8 cellular contexts compared by ENCODE assay signal in genomic region chr3:8482960-8483665, GRCh38. TPM values are rescaled to one million over a fixed set of nuclear protein-coding genes. Genes with fewer than 3 reads are reported as not detected.
DNase-seq lines count a peak whose midpoint lies in the region; ATAC-seq and TF ChIP-seq lines count a peak whose summit lies in the region.

No MANE protein-coding gene starts in this region.

- peaks cover 2% of the 10 kb centered on the region for H3K9me3 Mint-ChIP-seq in activated CD4-positive, alpha-beta T cell treated with anti-CD3 and anti-CD28 coated beads, Interleukin-2, amount 10 ng/mL, durations not matched to agents 7 days and 5 days

- no peaks in the 10 kb centered on the region for H3K4me1 Mint-ChIP-seq in activated CD4-positive, alpha-beta T cell treated with anti-CD3 and anti-CD28 coated beads, Interleukin-2, amount 10 ng/mL, durations not matched to agents 7 days and 5 days

- DNase-seq in AG09319 (ENCODE audit: extremely low read depth, low read depth) (peak; percentile 80), RWPE2 (ENCODE audit: low spot score) (peak; percentile 58), foreskin fibroblast (peak; percentile 92 to 96), occipital lobe (lab: John Stamatoyannopoulos, UW) (peak; percentile 42), KBM-7 (no peak)
- DNase-seq in activated effector memory CD4-positive, alpha-beta T cell treated with anti-CD3 and anti-CD28 coated beads, Interleukin-2, amount 50 U/mL, for 16 hours: no peak
- no peak for DNase-seq in activated CD4-positive, alpha-beta T cell treated with anti-CD3 and anti-CD28 coated beads, Interleukin-2, amount 10 ng/mL, durations not matched to agents 7 days and 5 days

- no peaks in the 10 kb centered on the region for H3K27me3 ChIP-seq in RWPE2 (ENCODE audit: insufficient read depth, poor library complexity, severe bottlenecking)

- no peaks in the 10 kb centered on the region for H3K36me3 ChIP-seq in RWPE2 (ENCODE audit: low read depth)

- H3K27ac ChIP-seq in RWPE2 (ENCODE audit: poor library complexity, severe bottlenecking): peak overlapping the region; percentile 50

- no peaks in the 10 kb centered on the region for H3K36me3 Mint-ChIP-seq in activated CD4-positive, alpha-beta T cell treated with anti-CD3 and anti-CD28 coated beads, Interleukin-2, amount 10 ng/mL, durations not matched to agents 7 days and 5 days (ENCODE audit: low read depth)

- H3K4me3 ChIP-seq in RWPE2 (ENCODE audit: severe bottlenecking) (no peak overlapping the region), foreskin fibroblast (ENCODE audit: low read depth in 1 of 2, low read length in 2 of 2) (no peak overlapping the region)

- CTCF ChIA-PET in activated CD4-positive, alpha-beta T cell treated with anti-CD3 and anti-CD28 coated beads, Interleukin-2, amount 10 ng/mL, durations not matched to agents 7 days and 5 days (lab: Charles Lee): interaction anchor here (0.7 to 1.7 kb wide), 3 partner anchors 11 to 1216 kb away, joined by 3 to 4 read pairs (median 4); partner anchors contain the start of gene LMCD1

- no peaks in the 10 kb centered on the region for H3K9me3 ChIP-seq in RWPE2 (ENCODE audit: severe bottlenecking)

- peaks cover 3% of the 10 kb centered on the region for H3K27me3 Mint-ChIP-seq in activated CD4-positive, alpha-beta T cell treated with anti-CD3 and anti-CD28 coated beads, Interleukin-2, amount 10 ng/mL, durations not matched to agents 7 days and 5 days

- ATAC-seq in RWPE2 (ENCODE audit: low read depth): peak; percentile 95
- no peak for ATAC-seq in HG02678 (IDR thresholded peaks at IDR 0.05; ENCODE audit: unreplicated experiment)

- no peak overlapping the region for H3K4me3 Mint-ChIP-seq in activated CD4-positive, alpha-beta T cell treated with anti-CD3 and anti-CD28 coated beads, Interleukin-2, amount 10 ng/mL, durations not matched to agents 7 days and 5 days

- POLR2A ChIA-PET in activated CD4-positive, alpha-beta T cell treated with anti-CD3 and anti-CD28 coated beads, Interleukin-2, amount 10 ng/mL, durations not matched to agents 7 days and 5 days (lab: Charles Lee): no interaction called here

- peaks cover 7% of the 10 kb centered on the region for H3K4me1 ChIP-seq in RWPE2 (ENCODE audit: insufficient read depth, poor library complexity, severe bottlenecking)

- in situ Hi-C loops in KBM-7 (cut with MboI; ENCODE audit: low pct_unique_long_range_greater_than_20kb, low sequenced_read_pairs): no loop called here

- H3K27ac Mint-ChIP-seq in activated CD4-positive, alpha-beta T cell treated with anti-CD3 and anti-CD28 coated beads, Interleukin-2, amount 10 ng/mL, durations not matched to agents 7 days and 5 days: no peak overlapping the region

- no peak for TF ChIP-seq CTCF in AG09319 (IDR thresholded peaks at IDR 0.05; ENCODE audit: low read depth, low read length)
- no peak for TF ChIP-seq CTCF in RWPE2 (IDR thresholded peaks at IDR 0.05; ENCODE audit: poor library complexity, severe bottlenecking)
- no peak for TF ChIP-seq CTCF in foreskin fibroblast (IDR thresholded peaks at IDR 0.05; ENCODE audit: low read depth, low read length)

RNA-seq across cellular contexts. Expression of gene LMCD1, which starts 18.5 kb away (rescaled TPM):
- 2.2 TPM for total RNA-seq in occipital lobe
- total RNA-seq in activated CD4-positive, alpha-beta T cell treated with anti-CD3 and anti-CD28 coated beads, Interleukin-2, amount 10 ng/mL, durations not matched to agents 7 days and 5 days: 1 to 10 TPM in 1 of 2 experiments, under 1 TPM in 1; 0.99 to 1.1 TPM

Comparison
In these comparisons a context has a peak if more than half of its experiments do, and no peak if none do; other contexts are left out.
1. DNase-seq: peak in AG09319 (single experiment), RWPE2 (single experiment), foreskin fibroblast (2 of 2) and occipital lobe (single experiment); none in KBM-7 (single experiment), activated effector memory CD4-positive, alpha-beta T cell treated with anti-CD3 and anti-CD28 coated beads, Interleukin-2, amount 50 U/mL, for 16 hours (single experiment) and activated CD4-positive, alpha-beta T cell treated with anti-CD3 and anti-CD28 coated beads, Interleukin-2, amount 10 ng/mL, durations not matched to agents 7 days and 5 days (single experiment).